13 cellular contexts compared by ENCODE assay signal in the genomic region with DNA sequence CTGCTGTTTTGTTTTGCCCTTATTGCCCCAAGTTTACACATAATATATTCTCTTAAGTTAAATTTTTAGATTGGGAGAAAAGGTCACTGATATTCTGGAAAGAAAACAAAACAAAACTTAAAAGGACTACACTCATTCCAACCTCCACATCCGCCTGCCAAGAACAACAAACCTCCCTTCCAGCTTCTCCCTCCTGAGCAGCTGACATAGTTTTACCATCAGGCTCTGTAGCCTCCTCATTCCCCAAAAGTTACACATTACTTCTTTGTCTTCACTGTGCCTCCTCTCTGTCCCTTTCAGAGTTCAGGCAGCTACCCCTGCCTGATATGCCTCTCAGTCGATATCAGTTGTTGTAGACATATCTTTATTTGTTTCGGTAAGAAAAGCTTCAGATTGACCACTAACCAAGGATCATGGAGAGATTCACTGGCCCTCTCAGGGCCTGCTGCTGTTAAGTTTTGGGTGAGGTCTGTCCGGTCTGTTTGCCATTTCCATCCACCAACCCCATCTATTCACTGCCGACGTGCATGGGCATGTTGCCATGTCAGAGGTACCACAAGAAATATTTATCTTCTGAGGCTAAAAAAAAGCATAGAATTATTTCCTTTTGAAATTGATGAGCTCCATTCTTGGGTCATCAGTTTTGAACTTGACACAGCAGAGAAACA.
DNase-seq lines count a peak whose midpoint lies in the region; ATAC-seq, FAIRE-seq and TF ChIP-seq lines count a peak whose summit lies in the region.
"Had no signal": no experiment of that assay in that cellular context is flagged by ENCODE, and none has a peak within 500 bp of the region (broad histone marks: within the 10 kb centered on the region; RNA-seq: fewer than 3 reads in every experiment).

No MANE protein-coding gene starts in this region.

- H3K4me1 Mint-ChIP-seq in progenitor cell of endocrine pancreas (ENCODE audit: low read depth): peaks cover 7% of the 10 kb centered on the region

- intact Hi-C loops in testis (cut with DNase I; ENCODE audit: low total_unique reads): no loop called here

- H3K36me3 Mint-ChIP-seq in progenitor cell of endocrine pancreas (ENCODE audit: insufficient read depth): no peaks in the 10 kb centered on the region

- H3K36me3 ChIP-seq in testis (ENCODE audit: low read depth, missing control alignments): no peaks in the 10 kb centered on the region

- FAIRE-seq in endometrium (lab: Jason Lieb, UNC): peak; percentile 91

- H3K9me3 ChIP-seq in testis: no peaks in the 10 kb centered on the region

- no peak overlapping the region for H3K27ac Mint-ChIP-seq in progenitor cell of endocrine pancreas

- no peaks in the 10 kb centered on the region for H3K27me3 Mint-ChIP-seq in progenitor cell of endocrine pancreas

- peak overlapping the region in 1 of 2 donors; percentile 59 for H3K27ac ChIP-seq in testis

- H3K4me3 ChIP-seq in testis: no peak overlapping the region

- TF ChIP-seq CTCF in testis (IDR thresholded peaks at IDR 0.05) (no peak), progenitor cell of endocrine pancreas (IDR thresholded peaks at IDR 0.05; ENCODE audit: unreplicated experiment) (no peak)

- no peak for TF ChIP-seq POLR2A in testis (IDR thresholded peaks at IDR 0.05)

- DNase-seq in NCI-H446 treated with DMSO at 0.1 percent for 48 hours (lab: John Stamatoyannopoulos, UW): peak; percentile 25
- DNase-seq in lung microvascular endothelial cell (ENCODE audit: low read depth in 2 of 2): peak; percentile 66 to 76
- DNase-seq in testis: peak; percentile 37
- DNase-seq in SIG-M5 (lab: John Stamatoyannopoulos, UW): no peak
- no peak for DNase-seq in progenitor cell of endocrine pancreas (ENCODE audit: low spot score, unreplicated experiment)
- no peak for DNase-seq in DMS79 treated with DMSO at 0.1 percent for 48 hours (lab: John Stamatoyannopoulos, UW)
- DNase-seq: activated CD4-positive, CD25-positive, alpha-beta regulatory T cell; activated T-cell treated with anti-CD3 and anti-CD28 coated beads, Interleukin-2, amount 50 U/mL, for 1 hour; NCI-H1436 treated with DMSO at 0.1 percent for 48 hours; nucleus accumbens; SHP77 had no signal

- ATAC-seq in GM19035 (IDR thresholded peaks at IDR 0.05; ENCODE audit: unreplicated experiment): no peak

- H3K4me3 Mint-ChIP-seq in progenitor cell of endocrine pancreas (ENCODE audit: low read depth): no peak overlapping the region

- no peaks in the 10 kb centered on the region for H3K27me3 ChIP-seq in testis

- 52 to 56% methylated on average over 6 of the region's 6 CpGs for WGBS in testis, 2 donors

- peaks cover 14% of the 10 kb centered on the region for H3K4me1 ChIP-seq in testis

- H3K9me3 Mint-ChIP-seq in progenitor cell of endocrine pancreas (ENCODE audit: low read depth): no peaks in the 10 kb centered on the region

Comparison
In these comparisons a context has a peak if more than half of its experiments do, and no peak if none do; other contexts are left out.
1. DNase-seq: peak in NCI-H446 treated with DMSO at 0.1 percent for 48 hours (single experiment), lung microvascular endothelial cell (2 of 2) and testis (single experiment); none in SIG-M5 (single experiment), progenitor cell of endocrine pancreas (single experiment) and DMS79 treated with DMSO at 0.1 percent for 48 hours (single experiment).